ENCODE assay signal across 11 cellular contexts in the genomic region with DNA sequence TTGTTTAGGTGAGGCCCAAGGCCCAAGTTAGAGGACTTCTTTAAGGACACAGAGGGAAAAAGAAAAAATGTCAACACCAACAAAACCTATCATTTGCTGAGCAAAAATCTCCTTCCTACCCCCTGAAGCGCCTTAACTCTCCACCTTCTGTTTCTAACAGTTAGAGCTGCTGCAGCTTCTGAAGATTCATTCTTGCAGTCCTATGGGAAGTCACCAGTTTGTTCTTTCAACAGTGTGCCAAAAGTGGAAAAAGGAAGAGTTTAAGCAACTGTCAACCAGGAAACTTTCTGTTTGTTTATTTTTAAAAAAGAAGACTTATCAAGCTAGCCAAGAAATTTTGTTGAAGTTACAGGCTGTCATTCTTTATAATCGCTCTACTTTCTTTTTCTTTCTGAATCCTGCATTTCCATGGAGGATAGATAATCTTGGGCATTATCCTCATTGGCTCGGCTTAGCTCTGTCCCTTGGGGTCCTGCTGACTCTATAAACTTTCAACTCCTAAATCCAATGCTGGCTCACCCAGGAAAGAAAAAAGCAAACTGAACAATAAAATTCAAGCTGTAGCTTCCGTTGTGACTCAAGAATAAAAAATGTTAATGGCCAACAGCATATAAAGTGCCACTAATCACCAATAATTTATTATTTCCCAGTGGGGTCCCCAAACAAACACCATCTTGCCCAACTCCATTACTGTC.
DNase-seq lines count a peak whose midpoint lies in the region; ATAC-seq and TF ChIP-seq lines count a peak whose summit lies in the region.
"Had no signal": no experiment of that assay in that cellular context is flagged by ENCODE, and none has a peak within 500 bp of the region (broad histone marks: within the 10 kb centered on the region; RNA-seq: fewer than 3 reads in every experiment).

No MANE protein-coding gene starts in this region.

- in situ Hi-C loops in HAP-1 (cut with MboI; ENCODE audit: low sequenced_read_pairs), result no loop called here

- no peak overlapping the region for H3K27ac Mint-ChIP-seq in T-helper 17 cell
- H3K27ac Mint-ChIP-seq in activated naive CD4-positive, alpha-beta T cell treated with anti-CD3 and anti-CD28 coated beads, Interleukin-2, amount 10 ng/mL, durations not matched to agents 7 days and 5 days, result no peak overlapping the region
- H3K27ac Mint-ChIP-seq: CD8-positive, alpha-beta T cell had no signal

- H3K27me3 ChIP-seq in HAP-1 (ENCODE audit: low read depth) (no peaks in the 10 kb centered on the region), left lung (no peaks in the 10 kb centered on the region), skeletal muscle tissue (ENCODE audit: control insufficient read depth in 3 of 3, insufficient read depth in 3 of 3, low read length in 3 of 3) (no peaks in the 10 kb centered on the region)
- H3K27me3 ChIP-seq: colonic mucosa had no signal

- peaks cover 13% of the 10 kb centered on the region for H3K4me1 ChIP-seq in HAP-1
- H3K4me1 ChIP-seq in left lung, result peaks cover 3 to 17% of the 10 kb centered on the region in 2 donors
- peaks cover 0 to 5% (median 0%) of the 10 kb centered on the region in 3 donors for H3K4me1 ChIP-seq in skeletal muscle tissue (ENCODE audit: control insufficient read depth in 3 of 3, insufficient read depth in 3 of 3, low read length in 3 of 3)
- H3K4me1 ChIP-seq: colonic mucosa had no signal

- peak overlapping the region; percentile 1 for H3K4me3 Mint-ChIP-seq in T-helper 17 cell
- H3K4me3 Mint-ChIP-seq in activated naive CD4-positive, alpha-beta T cell treated with anti-CD3 and anti-CD28 coated beads, Interleukin-2, amount 10 ng/mL, durations not matched to agents 7 days and 5 days, result no peak overlapping the region
- H3K4me3 Mint-ChIP-seq: CD8-positive, alpha-beta T cell had no signal

- H3K4me1 Mint-ChIP-seq in T-helper 17 cell, result peaks cover 23% of the 10 kb centered on the region
- peaks cover 9% of the 10 kb centered on the region for H3K4me1 Mint-ChIP-seq in activated naive CD4-positive, alpha-beta T cell treated with anti-CD3 and anti-CD28 coated beads, Interleukin-2, amount 10 ng/mL, durations not matched to agents 7 days and 5 days

- intact Hi-C loops in left lung (cut with DNase I), result no loop called here

- H3K9me3 Mint-ChIP-seq in activated naive CD4-positive, alpha-beta T cell treated with anti-CD3 and anti-CD28 coated beads, Interleukin-2, amount 10 ng/mL, durations not matched to agents 7 days and 5 days, result no peaks in the 10 kb centered on the region
- H3K9me3 Mint-ChIP-seq: CD8-positive, alpha-beta T cell had no signal

- TF ChIP-seq CTCF in left lung (IDR thresholded peaks at IDR 0.05), result no peak

- no peak overlapping the region for H3K4me3 ChIP-seq in HAP-1
- H3K4me3 ChIP-seq in left lung, result no peak overlapping the region
- H3K4me3 ChIP-seq in skeletal muscle tissue (ENCODE audit: low read length in 3 of 3), result peak overlapping the region in 1 of 3 donors; percentile 26
- H3K4me3 ChIP-seq: colonic mucosa had no signal

- no peak for ATAC-seq in T-helper 17 cell
- peak; percentile 26 for ATAC-seq in left lung
- ATAC-seq in GM18867 (IDR thresholded peaks at IDR 0.05; ENCODE audit: unreplicated experiment), result no peak
- ATAC-seq: CD8-positive, alpha-beta T cell had no signal

- DNase-seq in HAP-1 (ENCODE audit: low spot score in 2 of 2) (peak; percentile 32), T-helper 17 cell (no peak), left lung (no peak), hepatic stellate cell (ENCODE audit: low spot score) (no peak), SK-N-DZ (ENCODE audit: low spot score) (no peak)
- DNase-seq in activated naive CD4-positive, alpha-beta T cell treated with anti-CD3 and anti-CD28 coated beads, Interleukin-2, amount 10 ng/mL, durations not matched to agents 7 days and 5 days, result no peak
- DNase-seq: CD8-positive, alpha-beta T cell; colonic mucosa; NCI-H446 treated with DMSO at 0.1 percent for 48 hours had no signal

- H3K36me3 Mint-ChIP-seq in T-helper 17 cell (ENCODE audit: low read depth), result no peaks in the 10 kb centered on the region
- H3K36me3 Mint-ChIP-seq in activated naive CD4-positive, alpha-beta T cell treated with anti-CD3 and anti-CD28 coated beads, Interleukin-2, amount 10 ng/mL, durations not matched to agents 7 days and 5 days, result peaks cover 2% of the 10 kb centered on the region
- H3K36me3 Mint-ChIP-seq: CD8-positive, alpha-beta T cell had no signal

- H3K36me3 ChIP-seq in HAP-1 (replicated peaks), result no peaks in the 10 kb centered on the region
- no peaks in the 10 kb centered on the region for H3K36me3 ChIP-seq in left lung
- no peaks in the 10 kb centered on the region for H3K36me3 ChIP-seq in skeletal muscle tissue (ENCODE audit: control insufficient read depth in 3 of 3, insufficient read depth in 3 of 3, low read length in 3 of 3)
- H3K36me3 ChIP-seq: colonic mucosa had no signal

- H3K27ac ChIP-seq in left lung, result no peak overlapping the region
- peak overlapping the region; percentile 12 for H3K27ac ChIP-seq in skeletal muscle tissue (ENCODE audit: low read depth, low read length)
- H3K27ac ChIP-seq: colonic mucosa had no signal

- CTCF ChIA-PET in activated naive CD4-positive, alpha-beta T cell treated with anti-CD3 and anti-CD28 coated beads, Interleukin-2, amount 10 ng/mL, durations not matched to agents 7 days and 5 days (lab: Charles Lee), result no interaction called here

- H3K9me3 ChIP-seq in HAP-1 (peaks cover 3% of the 10 kb centered on the region; the same call in 1 of the 2 replicates), T-helper 17 cell (ENCODE audit: control insufficient read depth, low read length, poor library complexity, severe bottlenecking) (no peaks in the 10 kb centered on the region), left lung (no peaks in the 10 kb centered on the region), skeletal muscle tissue (ENCODE audit: control insufficient read depth in 3 of 3, low read length in 3 of 3) (no peaks in the 10 kb centered on the region)
- H3K9me3 ChIP-seq: colonic mucosa had no signal

- H3K27me3 Mint-ChIP-seq in T-helper 17 cell, result no peaks in the 10 kb centered on the region
- peaks cover 15% of the 10 kb centered on the region for H3K27me3 Mint-ChIP-seq in activated naive CD4-positive, alpha-beta T cell treated with anti-CD3 and anti-CD28 coated beads, Interleukin-2, amount 10 ng/mL, durations not matched to agents 7 days and 5 days

- no peak overlapping the region for H3K9ac ChIP-seq in skeletal muscle tissue (ENCODE audit: low read depth in 1 of 3, low read length in 3 of 3)

Comparison
In these comparisons a context has a peak if more than half of its experiments do, and no peak if none do; other contexts are left out.
1. DNase-seq: peak in HAP-1 (2 of 2); none in T-helper 17 cell (0 of 3), left lung (0 of 2), hepatic stellate cell (single experiment), activated naive CD4-positive, alpha-beta T cell treated with anti-CD3 and anti-CD28 coated beads, Interleukin-2, amount 10 ng/mL, durations not matched to agents 7 days and 5 days (single experiment) and SK-N-DZ (single experiment).